Comparison of ENCODE assay signal across 13 cellular contexts in genomic region chr13:26723620-26724019, GRCh38. TPM values are rescaled to one million over a fixed set of nuclear protein-coding genes. Genes with fewer than 3 reads are reported as not detected.
A peak's percentile ranks its signal among the peaks of the same experiment; 100 is the strongest.
DNase-seq lines count a peak whose midpoint lies in the region; TF ChIP-seq lines count a peak whose summit lies in the region.
"Not testable (repeated sequence)": the region's sequence is repeated elsewhere in the genome, so short reads cannot be mapped to it uniquely, and the experiment has no call there.
"Had no signal": no experiment of that assay in that cellular context is flagged by ENCODE, and none has a peak within 500 bp of the region (broad histone marks: within the 10 kb centered on the region; RNA-seq: fewer than 3 reads in every experiment).

No MANE protein-coding gene starts in this region.

- DNase-seq in osteocyte (ENCODE audit: extremely low spot score, unreplicated experiment) = peak; percentile 51
- DNase-seq in type B pancreatic cell (ENCODE audit: extremely low spot score, unreplicated experiment) = peak; percentile 40

- not testable (repeated sequence) for TF ChIP-seq CTCF in osteocyte (IDR thresholded peaks at IDR 0.05); type B pancreatic cell (conservative IDR thresholded peaks at IDR 0.05)

- not testable (repeated sequence) for H3K4me3 Mint-ChIP-seq in osteocyte (ENCODE audit: unreplicated experiment); type B pancreatic cell

- H3K4me1 Mint-ChIP-seq in osteocyte (ENCODE audit: unreplicated experiment); type B pancreatic cell (ENCODE audit: unreplicated experiment): not testable (repeated sequence)

- H3K9me3 Mint-ChIP-seq in osteocyte (ENCODE audit: unreplicated experiment); type B pancreatic cell: not testable (repeated sequence)

- H3K36me3 Mint-ChIP-seq in osteocyte (ENCODE audit: unreplicated experiment); type B pancreatic cell: not testable (repeated sequence)

- H3K27ac Mint-ChIP-seq in osteocyte (ENCODE audit: unreplicated experiment); type B pancreatic cell: not testable (repeated sequence)

- H3K27me3 Mint-ChIP-seq in osteocyte (ENCODE audit: unreplicated experiment) (peaks cover 15% of the 10 kb centered on the region), type B pancreatic cell (peaks cover 11% of the 10 kb centered on the region)

RNA-seq across cellular contexts. Expression of gene GPR12, which starts 37.0 kb away (rescaled TPM):
- not detected in 2 replicates for total RNA-seq in osteocyte
- 0.12 and 0.14 TPM in 2 replicates for total RNA-seq in type B pancreatic cell (ENCODE audit: low replicate concordance)
- total RNA-seq: A172; A673; B cell; Caco-2; Calu3; CD4-positive, alpha-beta memory T cell; CD4-positive, alpha-beta T cell; CD4-positive, CD25-positive, alpha-beta regulatory T cell; CD8-positive, alpha-beta memory T cell; CD8-positive, alpha-beta T cell; Daoy had no signal
